ENCODE assay signal across 12 cellular contexts in genomic region chr1:70442486-70442885, GRCh38.
"Had no signal": no experiment of that assay in that cellular context is flagged by ENCODE, and none has a peak within 500 bp of the region (broad histone marks: within the 10 kb centered on the region; RNA-seq: fewer than 3 reads in every experiment).

No MANE protein-coding gene starts in this region.

- H3K27me3 ChIP-seq: dorsolateral prefrontal cortex, tibial nerve, vagina had no signal

- DNase-seq: activated CD4-positive, alpha-beta memory T cell treated with anti-CD3 and anti-CD28 coated beads for 36 hours; activated CD4-positive, alpha-beta T cell treated with anti-CD3 and anti-CD28 coated beads for 1 hour; activated naive CD8-positive, alpha-beta T cell treated with anti-CD3 and anti-CD28 coated beads, Interleukin-2, amount 10 ng/mL, durations not matched to agents 7 days and 5 days; activated T-cell treated with anti-CD3 and anti-CD28 coated beads, Interleukin-2, amount 50 U/mL, for 72 hours; aorta; dorsolateral prefrontal cortex; T-helper 9 cell had no signal

- H3K79me2 ChIP-seq: parathyroid adenoma had no signal

- H3K9me3 ChIP-seq: tibial nerve, vagina had no signal

- H2AFZ ChIP-seq: parathyroid adenoma had no signal

- H3K9ac ChIP-seq: parathyroid adenoma had no signal

- ATAC-seq: activated T-cell treated with anti-CD3 and anti-CD28 coated beads, Interleukin-2, amount 50 U/mL, for 72 hours; stimulated activated effector memory CD8-positive, alpha-beta T cell treated with anti-CD3 and anti-CD28 coated beads, Interleukin-12 subunit alpha, Interleukin-12 subunit beta, amount 100 ng/mL, for 72 hours had no signal

- H3K4me3 ChIP-seq: dorsolateral prefrontal cortex, skin epidermis, tibial nerve, vagina had no signal

- H3K4me1 ChIP-seq: parathyroid adenoma, vagina had no signal

- H3K27ac ChIP-seq: parathyroid adenoma, tibial nerve, vagina had no signal
